ENCODE assay signal across 1 cellular context in the genomic region with DNA sequence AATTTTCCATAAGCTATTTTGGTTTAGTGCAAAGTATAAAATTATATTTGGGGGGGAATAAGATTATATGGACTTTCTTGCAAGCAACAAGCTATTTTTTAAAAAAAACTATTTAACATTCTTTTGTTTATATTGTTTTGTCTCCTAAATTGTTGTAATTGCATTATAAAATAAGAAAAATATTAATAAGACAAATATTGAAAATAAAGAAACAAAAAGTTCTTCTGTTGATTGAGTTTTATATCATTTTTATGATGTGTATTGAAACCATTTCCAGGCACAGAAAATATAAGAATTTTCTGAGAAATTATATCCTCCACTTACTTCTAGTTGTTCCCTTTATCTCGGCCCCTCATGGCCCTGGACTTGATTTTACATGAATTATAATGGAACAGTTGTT.
TF ChIP-seq lines count a peak whose summit lies in the region.

No MANE protein-coding gene starts in this region.

TF ChIP-seq in endothelial cell of umbilical vein, 7 proteins besides CTCF, POLR2A, EP300 and RAD21:
- TF ChIP-seq FOS (IDR thresholded peaks at IDR 0.05; ENCODE audit: borderline replicate concordance, insufficient read depth, low read length) (no peak), POLR2AphosphoS5 (IDR thresholded peaks at IDR 0.05; ENCODE audit: insufficient read depth, low read depth, low read length) (no peak), MYC (IDR thresholded peaks at IDR 0.05; ENCODE audit: low read depth, low read length) (no peak), EZH2 (IDR thresholded peaks at IDR 0.05; ENCODE audit: borderline replicate concordance, low read depth, low read length, severe bottlenecking) (no peak), GATA2 (IDR thresholded peaks at IDR 0.05; ENCODE audit: insufficient read depth, insufficient read length, low read depth, low read length) (no peak), JUN (IDR thresholded peaks at IDR 0.05; ENCODE audit: borderline replicate concordance, insufficient read depth, insufficient read length, low read depth) (no peak)
- TF ChIP-seq, protein P1, sequence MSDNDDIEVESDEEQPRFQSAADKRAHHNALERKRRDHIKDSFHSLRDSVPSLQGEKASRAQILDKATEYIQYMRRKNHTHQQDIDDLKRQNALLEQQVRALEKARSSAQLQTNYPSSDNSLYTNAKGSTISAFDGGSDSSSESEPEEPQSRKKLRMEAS (IDR thresholded peaks at IDR 0.05; ENCODE audit: insufficient read depth, insufficient read length), result no peak
